Comparison of ENCODE assay signal across 8 cellular contexts in the genomic region with DNA sequence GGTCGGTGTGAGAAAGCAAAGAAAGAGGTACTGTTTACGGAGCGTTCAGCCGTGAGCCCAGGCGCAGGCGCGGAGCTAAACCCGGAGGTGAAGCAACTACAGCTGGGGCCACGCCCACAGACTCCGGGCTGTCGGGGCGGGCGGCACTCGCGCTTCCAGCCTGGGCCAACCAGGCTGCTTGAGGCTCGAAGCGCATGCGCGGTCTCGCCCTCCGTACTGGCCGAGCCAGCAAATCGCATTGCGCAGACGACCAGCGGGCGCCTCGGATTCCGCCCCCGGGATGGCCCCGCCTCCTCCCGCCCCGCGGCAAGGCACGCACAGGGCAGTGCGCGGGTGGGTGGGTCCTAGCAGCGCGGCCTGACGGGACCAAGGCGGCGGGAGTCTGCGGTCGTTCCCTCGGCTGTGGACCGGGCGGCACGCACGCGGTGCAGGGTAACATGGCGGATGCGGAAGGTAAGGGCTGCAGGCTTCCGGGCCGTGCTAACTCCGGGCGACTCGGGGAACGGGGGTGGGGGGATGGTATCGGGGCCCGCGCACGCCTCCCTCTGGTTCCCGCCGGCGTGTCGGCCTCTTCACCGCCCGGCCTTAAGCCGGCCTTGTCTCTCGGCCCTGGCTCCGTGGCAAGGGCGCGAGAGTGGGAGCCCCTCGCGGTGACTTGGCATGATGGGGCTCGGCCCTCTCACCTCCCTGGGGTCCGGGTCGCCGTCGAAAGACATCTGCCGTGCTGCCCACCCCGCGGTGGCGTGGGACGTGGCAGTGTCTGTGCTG. TPM values are rescaled to one million over a fixed set of nuclear protein-coding genes. Genes with fewer than 3 reads are reported as not detected.
DNase-seq lines count a peak whose midpoint lies in the region; ATAC-seq lines count a peak whose summit lies in the region.

Gene DKC1, plus strand, starts transcription at position 336 of the 768 bp plus-strand sequence. Its CDS starts 102 bp downstream, at position 438.

- peak; percentile 91 for DNase-seq in COR-L47 (lab: John Stamatoyannopoulos, UW)
- peak; percentile 94 for DNase-seq in HT1080 (ENCODE audit: low read depth)
- peak; percentile 91 for DNase-seq in NOMO-1 treated with DMSO at 0.1 percent for 48 hours (lab: John Stamatoyannopoulos, UW; ENCODE audit: unreplicated experiment)
- DNase-seq in activated CD8-positive, alpha-beta memory T cell treated with anti-CD3 and anti-CD28 coated beads for 48 hours (ENCODE audit: low read depth in 2 of 3, low spot score in 2 of 3), result peak; percentile 63 to 91 (median 71)
- peak; percentile 98 for DNase-seq in mesenteric fat pad (ENCODE audit: low spot score)
- DNase-seq in stimulated activated CD8-positive, alpha-beta memory T cell treated with anti-CD3 and anti-CD28 coated beads, Interleukin-15, amount 100 ng/mL, for 24 hours (ENCODE audit: low read depth), result peak; percentile 85

- no peaks in the 10 kb centered on the region for H3K9me3 ChIP-seq in endocrine pancreas (ENCODE audit: control insufficient read depth, low read length)

- H3K4me3 ChIP-seq in endocrine pancreas (ENCODE audit: control insufficient read depth, insufficient read depth, low read length), result peak within 1 kb of the TSS; percentile 72

- ATAC-seq in GM21360 (IDR thresholded peaks at IDR 0.05; ENCODE audit: unreplicated experiment), result peak; percentile 87

- H3K4me1 ChIP-seq in endocrine pancreas (ENCODE audit: control insufficient read depth, insufficient read depth, low read length), result no peaks in the 10 kb centered on the region

- peaks cover 3% of the 10 kb centered on the region for H3K36me3 ChIP-seq in endocrine pancreas (ENCODE audit: control insufficient read depth, insufficient read depth, low read length)

- H3K9ac ChIP-seq in endocrine pancreas (ENCODE audit: control insufficient read depth, insufficient read depth, low read length), result peak within 1 kb of the TSS; percentile 60

- H3K27me3 ChIP-seq in endocrine pancreas (ENCODE audit: control insufficient read depth, insufficient read depth, low read length), result no peaks in the 10 kb centered on the region

RNA-seq across cellular contexts. Expression of gene DKC1, which starts in this region (rescaled TPM):
- 62.2 and 74.3 TPM in 2 replicates for total RNA-seq in HT1080 (2014; rRNA removed; shearing (Covaris generic))
- 77.3 and 81.7 TPM in 2 replicates for polyA plus RNA-seq in HT1080 (2015; cell fraction: cytosol; rRNA removed)
- 111 and 120 TPM in 2 replicates for polyA plus RNA-seq in HT1080 (2015; cell fraction: nucleus; rRNA removed)
- 46.8 TPM for total RNA-seq in mesenteric fat pad

Comparison
In these comparisons a context has a peak if more than half of its experiments do, and no peak if none do; other contexts are left out.
1. Peak in every context shown above with its lines: DNase-seq, ATAC-seq and H3K4me3 ChIP-seq.